ENCODE assay signal across 23 cellular contexts in genomic region chr2:67002618-67003371, GRCh38.
DNase-seq lines count a peak whose midpoint lies in the region; ATAC-seq, FAIRE-seq and TF ChIP-seq lines count a peak whose summit lies in the region.
"Had no signal": no experiment of that assay in that cellular context is flagged by ENCODE, and none has a peak within 500 bp of the region (broad histone marks: within the 10 kb centered on the region; RNA-seq: fewer than 3 reads in every experiment).

No MANE protein-coding gene starts in this region.

- H3K79me2 ChIP-seq in astrocyte (ENCODE audit: insufficient read depth, low read length): no peaks in the 10 kb centered on the region
- no peaks in the 10 kb centered on the region for H3K79me2 ChIP-seq in neural progenitor cell (ENCODE audit: low read depth)
- H3K79me2 ChIP-seq: hepatocyte had no signal

- no peaks in the 10 kb centered on the region for H3K9me3 ChIP-seq in astrocyte (ENCODE audit: insufficient read depth, low read depth, low read length)
- no peaks in the 10 kb centered on the region for H3K9me3 ChIP-seq in neural progenitor cell (ENCODE audit: low read depth)
- H3K9me3 ChIP-seq: ascending aorta, gastrocnemius medialis, psoas muscle, thoracic aorta had no signal

- peaks cover 4% of the 10 kb centered on the region; the same call in 1 of the 2 replicates for H3K36me3 Mint-ChIP-seq in HFFc6 (ENCODE audit: low read depth)
- H3K36me3 Mint-ChIP-seq in astrocyte (ENCODE audit: low read depth, unreplicated experiment): no peaks in the 10 kb centered on the region
- H3K36me3 Mint-ChIP-seq in neural progenitor cell: no peaks in the 10 kb centered on the region
- H3K36me3 Mint-ChIP-seq: activated naive CD8-positive, alpha-beta T cell; CD14-positive monocyte had no signal

- DNase-seq in HFFc6: no peak
- no peak for DNase-seq in astrocyte (ENCODE audit: low read depth)
- no peak for DNase-seq in neural progenitor cell (ENCODE audit: low spot score)
- DNase-seq in NCI-H748 treated with DMSO at 0.1 percent for 48 hours (lab: John Stamatoyannopoulos, UW): no peak
- no peak for DNase-seq in T-helper 9 cell
- DNase-seq in kidney glomerular epithelial cell (lab: John Stamatoyannopoulos, UW): no peak
- DNase-seq: activated CD4-positive, alpha-beta T cell treated with anti-CD3 and anti-CD28 coated beads for 36 hours; activated T-cell treated with anti-CD3 and anti-CD28 coated beads for 4 hours; erythroblast; gastrocnemius medialis; NCI-H1694; NCI-H526; nucleus accumbens; psoas muscle; stimulated activated naive CD8-positive, alpha-beta T cell treated with anti-CD3 and anti-CD28 coated beads, Interleukin-15, Interleukin-2, amounts not matched to agents 100 U/mL and 50 U/mL, for 24 hours; T-helper 17 cell had no signal

- no peak for FAIRE-seq in astrocyte (lab: Jason Lieb, UNC)

- H3K4me2 ChIP-seq in astrocyte (ENCODE audit: low read length) (no peak overlapping the region), neural progenitor cell (no peak overlapping the region)
- H3K4me2 ChIP-seq: hepatocyte had no signal

- ATAC-seq in esophagus mucosa: peak; percentile 52
- ATAC-seq in HG03159 (IDR thresholded peaks at IDR 0.05; ENCODE audit: unreplicated experiment): no peak
- ATAC-seq: activated CD4-positive, alpha-beta T cell treated with anti-CD3 and anti-CD28 coated beads for 36 hours; gastrocnemius medialis; psoas muscle; stimulated activated naive CD8-positive, alpha-beta T cell treated with anti-CD3 and anti-CD28 coated beads, Interleukin-15, Interleukin-2, amounts not matched to agents 100 U/mL and 50 U/mL, for 24 hours; T-helper 17 cell had no signal

- no peaks in the 10 kb centered on the region for H3K36me3 ChIP-seq in astrocyte (ENCODE audit: insufficient read depth, low read length)
- no peaks in the 10 kb centered on the region for H3K36me3 ChIP-seq in neural progenitor cell
- H3K36me3 ChIP-seq: ascending aorta, gastrocnemius medialis, thoracic aorta had no signal

- H3K27ac ChIP-seq in astrocyte (ENCODE audit: low read depth, low read length) (no peak overlapping the region), neural progenitor cell (no peak overlapping the region)
- H3K27ac ChIP-seq: ascending aorta, gastrocnemius medialis, hepatocyte, psoas muscle, thoracic aorta had no signal

- H3K4me3 ChIP-seq in astrocyte (ENCODE audit: insufficient read depth, low read depth, low read length) (no peak overlapping the region), neural progenitor cell (no peak overlapping the region)
- H3K4me3 ChIP-seq: ascending aorta, gastrocnemius medialis, hepatocyte, psoas muscle, thoracic aorta had no signal

- no peaks in the 10 kb centered on the region for H3K9me3 Mint-ChIP-seq in HFFc6
- no peaks in the 10 kb centered on the region for H3K9me3 Mint-ChIP-seq in astrocyte (ENCODE audit: unreplicated experiment)
- no peaks in the 10 kb centered on the region for H3K9me3 Mint-ChIP-seq in neural progenitor cell

- H3K27me3 ChIP-seq in astrocyte (ENCODE audit: insufficient read depth, low read length): no peaks in the 10 kb centered on the region
- no peaks in the 10 kb centered on the region for H3K27me3 ChIP-seq in neural progenitor cell
- H3K27me3 ChIP-seq: ascending aorta, gastrocnemius medialis, hepatocyte had no signal

- TF ChIP-seq CTCF in HFFc6 (IDR thresholded peaks at IDR 0.05) (peak; percentile 58), astrocyte (IDR thresholded peaks at IDR 0.05; ENCODE audit: insufficient read depth, low read depth, low read length) (peak; percentile 7), neural progenitor cell (IDR thresholded peaks at IDR 0.05) (peak; percentile 33)

- H3K4me1 Mint-ChIP-seq in HFFc6 (ENCODE audit: low read depth) (peaks cover 6% of the 10 kb centered on the region), astrocyte (ENCODE audit: low read depth, unreplicated experiment) (no peaks in the 10 kb centered on the region), neural progenitor cell (no peaks in the 10 kb centered on the region)
- H3K4me1 Mint-ChIP-seq: activated CD4-positive, alpha-beta T cell treated with anti-CD3 and anti-CD28 coated beads for 36 hours; CD14-positive monocyte; T-helper 17 cell had no signal

- H3K4me1 ChIP-seq in astrocyte (ENCODE audit: insufficient read depth, low read length) (no peaks in the 10 kb centered on the region), neural progenitor cell (no peaks in the 10 kb centered on the region)
- H3K4me1 ChIP-seq: ascending aorta, gastrocnemius medialis, psoas muscle had no signal

- H3K27me3 Mint-ChIP-seq in HFFc6 (ENCODE audit: insufficient read depth) (no peaks in the 10 kb centered on the region), astrocyte (ENCODE audit: low read depth, unreplicated experiment) (no peaks in the 10 kb centered on the region), neural progenitor cell (ENCODE audit: insufficient read depth, low read depth) (no peaks in the 10 kb centered on the region)
- H3K27me3 Mint-ChIP-seq: activated CD4-positive, alpha-beta T cell treated with anti-CD3 and anti-CD28 coated beads for 36 hours; activated naive CD8-positive, alpha-beta T cell; T-helper 17 cell had no signal

- H3F3A ChIP-seq in neural progenitor cell (ENCODE audit: low read depth): no peaks in the 10 kb centered on the region

- H3K9ac ChIP-seq in astrocyte (ENCODE audit: low read length): no peak overlapping the region
- no peak overlapping the region for H3K9ac ChIP-seq in neural progenitor cell

- no peaks in the 10 kb centered on the region for H4K20me1 ChIP-seq in astrocyte (ENCODE audit: insufficient read depth, low read length)
- H4K20me1 ChIP-seq in neural progenitor cell (ENCODE audit: low read depth): no peaks in the 10 kb centered on the region

- no peak overlapping the region for H3K27ac Mint-ChIP-seq in HFFc6
- no peak overlapping the region for H3K27ac Mint-ChIP-seq in astrocyte (ENCODE audit: unreplicated experiment)
- no peak overlapping the region for H3K27ac Mint-ChIP-seq in neural progenitor cell
- H3K27ac Mint-ChIP-seq: activated CD4-positive, alpha-beta T cell treated with anti-CD3 and anti-CD28 coated beads for 36 hours; activated naive CD8-positive, alpha-beta T cell; CD14-positive monocyte; T-helper 17 cell had no signal

- H3K4me3 Mint-ChIP-seq in HFFc6 (no peak overlapping the region), astrocyte (ENCODE audit: unreplicated experiment) (no peak overlapping the region), neural progenitor cell (no peak overlapping the region)
- H3K4me3 Mint-ChIP-seq: activated CD4-positive, alpha-beta T cell treated with anti-CD3 and anti-CD28 coated beads for 36 hours; activated naive CD8-positive, alpha-beta T cell; CD14-positive monocyte; T-helper 17 cell had no signal

- H2AFZ ChIP-seq in astrocyte (ENCODE audit: low read depth, low read length): no peak overlapping the region
- no peak overlapping the region for H2AFZ ChIP-seq in neural progenitor cell (replicated peaks)
- H2AFZ ChIP-seq: hepatocyte had no signal

Comparison
In these comparisons a context has a peak if more than half of its experiments do, and no peak if none do; other contexts are left out.
1. CTCF ChIP-seq: peak in every context shown above with its lines; median percentile 58 in HFFc6; 33 in neural progenitor cell; 7 in astrocyte.